24 cellular contexts compared by ENCODE assay signal in the genomic region with DNA sequence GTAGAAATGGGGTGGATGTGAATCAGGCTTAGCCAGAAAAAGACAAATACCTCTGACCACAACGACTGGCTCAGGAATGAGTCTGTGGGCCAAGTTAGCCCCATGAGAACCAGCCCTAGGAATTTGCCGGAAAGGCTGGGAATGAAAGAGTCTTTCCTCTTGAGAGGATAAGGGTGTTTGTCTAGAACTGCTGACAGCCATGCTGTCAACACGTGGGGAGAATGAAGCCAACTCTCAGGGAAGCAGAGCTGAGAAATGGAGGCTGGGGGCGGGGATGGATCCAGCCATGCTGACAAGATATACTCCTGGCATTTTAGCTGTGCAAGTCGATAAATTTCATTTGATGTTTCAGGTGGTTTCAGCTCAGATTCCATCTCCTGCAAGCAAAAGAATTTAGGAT. TPM values are rescaled to one million over a fixed set of nuclear protein-coding genes. Genes with fewer than 3 reads are reported as not detected.
DNase-seq lines count a peak whose midpoint lies in the region; ATAC-seq, FAIRE-seq and TF ChIP-seq lines count a peak whose summit lies in the region.
"Had no signal": no experiment of that assay in that cellular context is flagged by ENCODE, and none has a peak within 500 bp of the region (broad histone marks: within the 10 kb centered on the region; RNA-seq: fewer than 3 reads in every experiment).

No MANE protein-coding gene starts in this region.

- H3K36me3 Mint-ChIP-seq in astrocyte (ENCODE audit: low read depth, unreplicated experiment): peaks cover 2% of the 10 kb centered on the region
- H3K36me3 Mint-ChIP-seq: activated naive CD4-positive, alpha-beta T cell treated with anti-CD3 and anti-CD28 coated beads, Interleukin-2, amount 10 ng/mL, durations not matched to agents 7 days and 5 days; type B pancreatic cell had no signal

- H3K4me3 ChIP-seq in astrocyte (ENCODE audit: insufficient read depth, low read depth, low read length) (no peak overlapping the region), WERI-Rb-1 (ENCODE audit: low read depth, low read length) (no peak overlapping the region)

- H3K27me3 Mint-ChIP-seq in astrocyte (ENCODE audit: low read depth, unreplicated experiment): peaks cover 27% of the 10 kb centered on the region

- DNase-seq in HS-27A (ENCODE audit: low read depth): peak; percentile 47
- DNase-seq in astrocyte (ENCODE audit: low read depth): peak; percentile 40
- DNase-seq in left cardiac atrium: no peak
- DNase-seq in pulmonary artery endothelial cell (ENCODE audit: low read depth, low spot score): peak; percentile 30
- DNase-seq in effector CD4-positive, alpha-beta T cell: no peak
- DNase-seq in DMS 273 treated with DMSO at 0.1 percent for 48 hours (lab: John Stamatoyannopoulos, UW): no peak
- no peak for DNase-seq in WERI-Rb-1
- DNase-seq: activated CD4-positive, alpha-beta T cell treated with anti-CD3 and anti-CD28 coated beads, Interleukin-2, amount 50 U/mL, for 1 hour; activated naive CD4-positive, alpha-beta T cell treated with anti-CD3 and anti-CD28 coated beads, Interleukin-2, amount 10 ng/mL, durations not matched to agents 7 days and 5 days; CD4-positive, alpha-beta T cell; HFFc6; islet precursor cell; KG1; mammary epithelial cell; NCI-H2171 treated with DMSO at 0.1 percent for 48 hours; NCI-H526 had no signal

- no peaks in the 10 kb centered on the region for H3K36me3 ChIP-seq in astrocyte (ENCODE audit: insufficient read depth, low read length)
- no peaks in the 10 kb centered on the region for H3K36me3 ChIP-seq in WERI-Rb-1

- no peak overlapping the region for H3K27ac ChIP-seq in astrocyte (ENCODE audit: low read depth, low read length)
- H3K27ac ChIP-seq in WERI-Rb-1: no peak overlapping the region

- intact Hi-C loops in left cardiac atrium (cut with DNase I): loop anchor here in 1 of 2 donors (5.0 kb wide), 1 partner anchor 35 kb away; no protein-coding TSS in a partner anchor

- TF ChIP-seq CTCF in astrocyte (IDR thresholded peaks at IDR 0.05; ENCODE audit: insufficient read depth, low read depth, low read length): no peak
- TF ChIP-seq CTCF in WERI-Rb-1 (IDR thresholded peaks at IDR 0.05; ENCODE audit: low read depth, low read length): no peak

- peaks cover 29% of the 10 kb centered on the region for H3K4me1 Mint-ChIP-seq in astrocyte (ENCODE audit: low read depth, unreplicated experiment)
- H3K4me1 Mint-ChIP-seq: activated naive CD4-positive, alpha-beta T cell treated with anti-CD3 and anti-CD28 coated beads, Interleukin-2, amount 10 ng/mL, durations not matched to agents 7 days and 5 days had no signal

- H3K27me3 ChIP-seq in astrocyte (ENCODE audit: insufficient read depth, low read length) (peaks cover 9% of the 10 kb centered on the region), WERI-Rb-1 (ENCODE audit: insufficient read depth, low read depth, severe bottlenecking) (no peaks in the 10 kb centered on the region)

- no peak overlapping the region for H2AFZ ChIP-seq in astrocyte (ENCODE audit: low read depth, low read length)

- no peak for FAIRE-seq in astrocyte (lab: Jason Lieb, UNC)
- FAIRE-seq: frontal cortex, HTR-8/SVneo had no signal

- peak overlapping the region; percentile 42 for H3K27ac Mint-ChIP-seq in astrocyte (ENCODE audit: unreplicated experiment)
- H3K27ac Mint-ChIP-seq: activated naive CD4-positive, alpha-beta T cell treated with anti-CD3 and anti-CD28 coated beads, Interleukin-2, amount 10 ng/mL, durations not matched to agents 7 days and 5 days; activated T-helper 1 cell treated with anti-CD3 and anti-CD28 coated beads, Interleukin-12 subunit alpha, Interleukin-12 subunit beta, Interleukin-2, Interleukin-4 antibody, amounts not matched to agents 30 ng/mL and 10 ng/mL and 1 ng/mL, durations not matched to agents 14 hours and 24 hours and 36 hours; CD4-positive, alpha-beta T cell; HFFc6; progenitor cell of endocrine pancreas had no signal

- peaks cover 4% of the 10 kb centered on the region for H3K9me3 Mint-ChIP-seq in astrocyte (ENCODE audit: unreplicated experiment)
- H3K9me3 Mint-ChIP-seq: activated naive CD4-positive, alpha-beta T cell treated with anti-CD3 and anti-CD28 coated beads, Interleukin-2, amount 10 ng/mL, durations not matched to agents 7 days and 5 days; activated T-helper 1 cell treated with anti-CD3 and anti-CD28 coated beads, Interleukin-12 subunit alpha, Interleukin-12 subunit beta, Interleukin-2, Interleukin-4 antibody, amounts not matched to agents 30 ng/mL and 10 ng/mL and 1 ng/mL, durations not matched to agents 14 hours and 24 hours and 36 hours; HFFc6; neural crest cell; type B pancreatic cell had no signal

- peak; percentile 47 to 69 for ATAC-seq in left cardiac atrium
- ATAC-seq in GM19455 (IDR thresholded peaks at IDR 0.05; ENCODE audit: unreplicated experiment): no peak

- H3K4me2 ChIP-seq in astrocyte (ENCODE audit: low read length): peak overlapping the region; percentile 9

- H3K9me3 ChIP-seq in astrocyte (ENCODE audit: insufficient read depth, low read depth, low read length): no peaks in the 10 kb centered on the region
- no peaks in the 10 kb centered on the region for H3K9me3 ChIP-seq in WERI-Rb-1 (ENCODE audit: severe bottlenecking)

- H3K4me1 ChIP-seq in astrocyte (ENCODE audit: insufficient read depth, low read length): peaks cover 29% of the 10 kb centered on the region

- H3K79me2 ChIP-seq in astrocyte (ENCODE audit: insufficient read depth, low read length): no peaks in the 10 kb centered on the region

- H3K4me3 Mint-ChIP-seq in astrocyte (ENCODE audit: unreplicated experiment): no peak overlapping the region
- H3K4me3 Mint-ChIP-seq: activated naive CD4-positive, alpha-beta T cell treated with anti-CD3 and anti-CD28 coated beads, Interleukin-2, amount 10 ng/mL, durations not matched to agents 7 days and 5 days; activated T-helper 1 cell treated with anti-CD3 and anti-CD28 coated beads, Interleukin-12 subunit alpha, Interleukin-12 subunit beta, Interleukin-2, Interleukin-4 antibody, amounts not matched to agents 30 ng/mL and 10 ng/mL and 1 ng/mL, durations not matched to agents 14 hours and 24 hours and 36 hours; CD4-positive, alpha-beta T cell; HFFc6; neural crest cell; type B pancreatic cell had no signal

- H4K20me1 ChIP-seq in astrocyte (ENCODE audit: insufficient read depth, low read length): no peaks in the 10 kb centered on the region

- H3K9ac ChIP-seq in astrocyte (ENCODE audit: low read length): no peak overlapping the region

RNA-seq across cellular contexts. Expression of a gene that starts 10.6 kb away (rescaled TPM):
- total RNA-seq in astrocyte (0.30 and 0.46 TPM in 2 replicates), left cardiac atrium (1 to 10 TPM; 1.1 to 1.2 TPM), pulmonary artery endothelial cell (under 0.01 TPM in 1 of 2 replicates, not detected in the other)
- total RNA-seq: activated T-helper 1 cell treated with anti-CD3 and anti-CD28 coated beads, Interleukin-12 subunit alpha, Interleukin-12 subunit beta, Interleukin-2, Interleukin-4 antibody, amounts not matched to agents 30 ng/mL and 10 ng/mL and 1 ng/mL, durations not matched to agents 14 hours and 24 hours and 36 hours; CD4-positive, alpha-beta T cell; HFFc6; progenitor cell of endocrine pancreas; T-helper 2 cell treated with Interferon-gamma antibody and Interleukin-4, amounts not matched to agents 100 ng/mL and 5 ng/mL, for 36 hours had no signal

Comparison
In these comparisons a context has a peak if more than half of its experiments do, and no peak if none do; other contexts are left out.
1. DNase-seq: peak in HS-27A (single experiment), astrocyte (single experiment) and pulmonary artery endothelial cell (single experiment); none in left cardiac atrium (single experiment), effector CD4-positive, alpha-beta T cell (single experiment), DMS 273 treated with DMSO at 0.1 percent for 48 hours (single experiment) and WERI-Rb-1 (single experiment).